37 cellular contexts compared by ENCODE assay signal in genomic region chr5:173577817-173578216, GRCh38.
"Had no signal": no experiment of that assay in that cellular context is flagged by ENCODE, and none has a peak within 500 bp of the region (broad histone marks: within the 10 kb centered on the region; RNA-seq: fewer than 3 reads in every experiment).

No MANE protein-coding gene starts in this region.

- H3K27me3 ChIP-seq: adrenal gland, ascending aorta, body of pancreas, brain microvascular endothelial cell, breast epithelium, cardiac muscle cell had no signal

- H3K4me3 Mint-ChIP-seq: activated naive CD4-positive, alpha-beta T cell treated with anti-CD3 and anti-CD28 coated beads for 36 hours; activated naive CD4-positive, alpha-beta T cell treated with anti-CD3 and anti-CD28 coated beads, Interleukin-2, amount 10 ng/mL, durations not matched to agents 7 days and 5 days; activated naive CD4-positive, alpha-beta T cell treated with anti-CD3 and anti-CD28 coated beads, Interleukin-2, amount 50 U/mL, for 24 hours; activated naive CD8-positive, alpha-beta T cell; activated naive CD8-positive, alpha-beta T cell treated with anti-CD3 and anti-CD28 coated beads for 36 hours; activated naive CD8-positive, alpha-beta T cell treated with anti-CD3 and anti-CD28 coated beads, Interleukin-2, amount 10 ng/mL, durations not matched to agents 7 days and 5 days; activated T-cell treated with anti-CD3 and anti-CD28 coated beads, Interleukin-2, amount 50 U/mL, for 24 hours; activated T-cell treated with anti-CD3 and anti-CD28 coated beads, Interleukin-2, amount 50 U/mL, for 4 hours; activated T-cell treated with anti-CD3 and anti-CD28 coated beads, Interleukin-2, amount 50 U/mL, for 72 hours; activated T-helper 1 cell treated with anti-CD3 and anti-CD28 coated beads, Interleukin-12 subunit alpha, Interleukin-12 subunit beta, Interleukin-2, Interleukin-4 antibody, amounts not matched to agents 30 ng/mL and 10 ng/mL and 1 ng/mL, durations not matched to agents 14 hours and 24 hours and 36 hours; activated T-helper 17 cell treated with anti-CD3 and anti-CD28 coated beads, Interleukin-2, amount 50 U/mL, for 72 hours; brain; central memory CD8-positive, alpha-beta T cell had no signal

- H3K9me3 ChIP-seq: adrenal gland had no signal

- H3K4me1 ChIP-seq: adrenal gland had no signal

- H3K27ac Mint-ChIP-seq: activated naive CD4-positive, alpha-beta T cell treated with anti-CD3 and anti-CD28 coated beads for 36 hours; activated naive CD4-positive, alpha-beta T cell treated with anti-CD3 and anti-CD28 coated beads, Interleukin-2, amount 10 ng/mL, durations not matched to agents 7 days and 5 days; activated naive CD4-positive, alpha-beta T cell treated with anti-CD3 and anti-CD28 coated beads, Interleukin-2, amount 50 U/mL, for 24 hours; activated naive CD4-positive, alpha-beta T cell treated with anti-CD3 and anti-CD28 coated beads, Interleukin-2, amount 50 U/mL, for 72 hours; activated naive CD8-positive, alpha-beta T cell; activated naive CD8-positive, alpha-beta T cell treated with anti-CD3 and anti-CD28 coated beads for 36 hours; activated naive CD8-positive, alpha-beta T cell treated with anti-CD3 and anti-CD28 coated beads, Interleukin-2, amount 10 ng/mL, durations not matched to agents 7 days and 5 days; activated T-cell treated with anti-CD3 and anti-CD28 coated beads, Interleukin-2, amount 50 U/mL, for 24 hours; activated T-cell treated with anti-CD3 and anti-CD28 coated beads, Interleukin-2, amount 50 U/mL, for 72 hours; activated T-helper 1 cell treated with anti-CD3 and anti-CD28 coated beads, Interleukin-12 subunit alpha, Interleukin-12 subunit beta, Interleukin-2, Interleukin-4 antibody, amounts not matched to agents 30 ng/mL and 10 ng/mL and 1 ng/mL, durations not matched to agents 14 hours and 24 hours and 36 hours; activated T-helper 17 cell treated with anti-CD3 and anti-CD28 coated beads, Interleukin-2, amount 50 U/mL, for 72 hours; activated T-helper 2 cell treated with anti-CD3 and anti-CD28 coated beads, Interferon-gamma antibody, Interleukin-2, Interleukin-4, amounts not matched to agents 10 μg/mL and 5 μg/mL and 100 μg/mL, durations not matched to agents 14 hours and 24 hours and 36 hours; brain had no signal

- H3K36me3 Mint-ChIP-seq: activated naive CD4-positive, alpha-beta T cell treated with anti-CD3 and anti-CD28 coated beads, Interleukin-2, amount 10 ng/mL, durations not matched to agents 7 days and 5 days; activated naive CD4-positive, alpha-beta T cell treated with anti-CD3 and anti-CD28 coated beads, Interleukin-2, amount 50 U/mL, for 24 hours; activated naive CD8-positive, alpha-beta T cell; activated naive CD8-positive, alpha-beta T cell treated with anti-CD3 and anti-CD28 coated beads, Interleukin-2, amount 10 ng/mL, durations not matched to agents 7 days and 5 days had no signal

- H3K27ac ChIP-seq: adrenal gland, ascending aorta, body of pancreas, brain microvascular endothelial cell, breast epithelium, cardiac muscle cell had no signal

- H3K9me3 Mint-ChIP-seq: activated naive CD4-positive, alpha-beta T cell treated with anti-CD3 and anti-CD28 coated beads, Interleukin-2, amount 50 U/mL, for 24 hours; activated T-helper 1 cell treated with anti-CD3 and anti-CD28 coated beads, Interleukin-12 subunit alpha, Interleukin-12 subunit beta, Interleukin-2, Interleukin-4 antibody, amounts not matched to agents 30 ng/mL and 10 ng/mL and 1 ng/mL, durations not matched to agents 14 hours and 24 hours and 36 hours had no signal

- ATAC-seq: activated naive CD4-positive, alpha-beta T cell treated with anti-CD3 and anti-CD28 coated beads, Interleukin-2, amount 50 U/mL, for 72 hours; activated T-cell treated with anti-CD3 and anti-CD28 coated beads, Interleukin-2, amount 50 U/mL, for 4 hours; activated T-cell treated with anti-CD3 and anti-CD28 coated beads, Interleukin-2, amount 50 U/mL, for 72 hours; activated T-helper 17 cell treated with anti-CD3 and anti-CD28 coated beads, Interleukin-2, amount 50 U/mL, for 72 hours; body of pancreas had no signal

- H3K4me3 ChIP-seq: adrenal gland, ascending aorta, body of pancreas, breast epithelium, cardiac muscle cell had no signal

- DNase-seq: activated effector memory CD4-positive, alpha-beta T cell treated with anti-CD3 and anti-CD28 coated beads, Interleukin-2, amount 50 U/mL, for 16 hours; activated effector memory CD4-positive, alpha-beta T cell treated with Interleukin-2 at 50 U/mL for 16 hours; activated gamma-delta T cell; activated gamma-delta T cell treated with Interleukin-2 at 50 U/mL for 16 hours; activated naive CD4-positive, alpha-beta T cell; activated naive CD4-positive, alpha-beta T cell treated with anti-CD3 and anti-CD28 coated beads for 36 hours; activated naive CD4-positive, alpha-beta T cell treated with anti-CD3 and anti-CD28 coated beads, Interleukin-2, amount 10 ng/mL, durations not matched to agents 7 days and 5 days; activated naive CD4-positive, alpha-beta T cell treated with anti-CD3 and anti-CD28 coated beads, Interleukin-2, amount 50 U/mL, for 16 hours; activated naive CD4-positive, alpha-beta T cell treated with Interleukin-2 at 50 U/mL for 16 hours; activated naive CD8-positive, alpha-beta T cell treated with anti-CD3 and anti-CD28 coated beads for 36 hours; activated naive CD8-positive, alpha-beta T cell treated with anti-CD3 and anti-CD28 coated beads, Interleukin-2, amount 10 ng/mL, durations not matched to agents 7 days and 5 days; activated T-cell treated with anti-CD3 and anti-CD28 coated beads, Interleukin-2, amount 50 U/mL, for 1 hour; activated T-cell treated with anti-CD3 and anti-CD28 coated beads, Interleukin-2, amount 50 U/mL, for 24 hours; activated T-cell treated with anti-CD3 and anti-CD28 coated beads, Interleukin-2, amount 50 U/mL, for 4 hours; activated T-cell treated with anti-CD3 and anti-CD28 coated beads, Interleukin-2, amount 50 U/mL, for 48 hours; activated T-cell treated with anti-CD3 and anti-CD28 coated beads, Interleukin-2, amount 50 U/mL, for 72 hours; amniotic stem cell; amygdala; anterior cingulate cortex; aorta; body of pancreas; brain microvascular endothelial cell; caudate nucleus; central memory CD4-positive, alpha-beta T cell; cerebellar nuclear complex had no signal

- H3K36me3 ChIP-seq: adrenal gland, ascending aorta, brain microvascular endothelial cell, breast epithelium, cardiac muscle cell had no signal
